ENCODE assay signal across 1 cellular context in genomic region chr13:66509176-66509575, GRCh38.
TF ChIP-seq lines count a peak whose summit lies in the region.

No MANE protein-coding gene starts in this region.

TF ChIP-seq in GM23338, 12 proteins besides CTCF, POLR2A, EP300 and RAD21 (continued from another document):
- TF ChIP-seq ZNF462 (CRISPR knock-in tag; IDR thresholded peaks at IDR 0.05) (no peak), REST (IDR thresholded peaks at IDR 0.05; ENCODE audit: unreplicated experiment) (no peak), JUNB (IDR thresholded peaks at IDR 0.05; ENCODE audit: unreplicated experiment) (no peak), POLR2AphosphoS5 (IDR thresholded peaks at IDR 0.05; ENCODE audit: low read depth) (no peak)
